Comparison of ENCODE assay signal across 28 cellular contexts in genomic region chr11:86535773-86536172, GRCh38.
"Had no signal": no experiment of that assay in that cellular context is flagged by ENCODE, and none has a peak within 500 bp of the region (broad histone marks: within the 10 kb centered on the region; RNA-seq: fewer than 3 reads in every experiment).

No MANE protein-coding gene starts in this region.

- FAIRE-seq: endometrium, islet of Langerhans, keratinocyte had no signal

- H3K4me3 ChIP-seq: colonic mucosa, esophagus squamous epithelium, gastrocnemius medialis, heart right ventricle, left lung, lower lobe of right lung, mucosa of descending colon had no signal

- DNase-seq: colonic mucosa; cortex of kidney; effector CD8-positive, alpha-beta T cell; effector memory CD8-positive, alpha-beta T cell; endodermal cell; erythroblast; esophagus squamous epithelium; foreskin fibroblast; foreskin melanocyte; gastrocnemius medialis; glutamatergic neuron; head of caudate nucleus; heart right ventricle; hippocampal formation; left cardiac atrium; left lung; left ventricle myocardium superior; lower lobe of right lung; mesenchymal stem cell; mucosa of descending colon; naive B cell had no signal

- H3K4me3 Mint-ChIP-seq: dendritic cell treated with granulocyte-macrophage colony-stimulating factor and Interleukin-4, amounts not matched to agents 40 ng/mL and 50 ng/mL, for 4 days; effector memory CD8-positive, alpha-beta T cell; endodermal cell; mesothelial cell of epicardium; naive B cell had no signal

- H3K27me3 Mint-ChIP-seq: dendritic cell treated with granulocyte-macrophage colony-stimulating factor and Interleukin-4, amounts not matched to agents 40 ng/mL and 50 ng/mL, for 4 days; effector memory CD8-positive, alpha-beta T cell; naive B cell had no signal

- H3K27me3 ChIP-seq: colonic mucosa, esophagus squamous epithelium, gastrocnemius medialis, heart right ventricle, left lung had no signal

- H3K36me3 ChIP-seq: colonic mucosa, esophagus squamous epithelium, gastrocnemius medialis, heart right ventricle, left lung, lower lobe of right lung had no signal

- ATAC-seq: effector memory CD8-positive, alpha-beta T cell; esophagus mucosa; gastrocnemius medialis; heart right ventricle; left cardiac atrium; left lung; left ventricle myocardium superior; lower lobe of right lung; mucosa of descending colon had no signal

- H3K4me1 ChIP-seq: colonic mucosa, esophagus squamous epithelium, gastrocnemius medialis, heart right ventricle, left lung, lower lobe of right lung had no signal

- H3K4me1 Mint-ChIP-seq: endodermal cell, mesothelial cell of epicardium, naive B cell had no signal

- H3K9me3 Mint-ChIP-seq: dendritic cell treated with granulocyte-macrophage colony-stimulating factor and Interleukin-4, amounts not matched to agents 40 ng/mL and 50 ng/mL, for 4 days; effector memory CD8-positive, alpha-beta T cell; mesothelial cell of epicardium had no signal

- H3K9me3 ChIP-seq: colonic mucosa, esophagus squamous epithelium, gastrocnemius medialis, left lung, mucosa of descending colon had no signal

- H3K27ac Mint-ChIP-seq: dendritic cell treated with granulocyte-macrophage colony-stimulating factor and Interleukin-4, amounts not matched to agents 40 ng/mL and 50 ng/mL, for 4 days; effector memory CD8-positive, alpha-beta T cell; endodermal cell; mesothelial cell of epicardium had no signal

- H3K27ac ChIP-seq: colonic mucosa, epithelial cell of prostate, esophagus squamous epithelium, gastrocnemius medialis, heart right ventricle, left lung, lower lobe of right lung had no signal

- H3K36me3 Mint-ChIP-seq: mesothelial cell of epicardium, naive B cell had no signal
